Comparison of ENCODE assay signal across 1 cellular context in genomic region chr9:110030632-110031031, GRCh38.
A peak's percentile ranks its signal among the peaks of the same experiment; 100 is the strongest.
TF ChIP-seq lines count a peak whose summit lies in the region.

No MANE protein-coding gene starts in this region.

TF ChIP-seq in SK-N-SH, 30 proteins besides CTCF, POLR2A, EP300 and RAD21:
- TF ChIP-seq TCF12 (IDR thresholded peaks at IDR 0.05) (peak; percentile 53; the same call in 1 of the 2 replicates), TEAD4 (IDR thresholded peaks at IDR 0.05; ENCODE audit: borderline replicate concordance, insufficient read depth) (no peak), SIN3A (IDR thresholded peaks at IDR 0.05; ENCODE audit: borderline replicate concordance, low read depth, low read length) (no peak), YY1 (IDR thresholded peaks at IDR 0.05; ENCODE audit: low read depth) (no peak), PBX3 (IDR thresholded peaks at IDR 0.05) (peak; percentile 61), NFIC (IDR thresholded peaks at IDR 0.05; ENCODE audit: borderline replicate concordance) (no peak), USF1 (IDR thresholded peaks at IDR 0.05; ENCODE audit: borderline replicate concordance, low read depth) (no peak), RXRA (IDR thresholded peaks at IDR 0.05; ENCODE audit: borderline replicate concordance, low read depth) (no peak), JUND (IDR thresholded peaks at IDR 0.05) (no peak; the same call in 1 of the 2 replicates), MAX (IDR thresholded peaks at IDR 0.05; ENCODE audit: low read depth) (no peak), FOSL2 (IDR thresholded peaks at IDR 0.05; ENCODE audit: borderline replicate concordance, low read depth) (no peak; the same call in 1 of the 2 replicates), REST (IDR thresholded peaks at IDR 0.05; ENCODE audit: low read depth, low read length) (no peak), GATA2 (CRISPR knock-in tag; IDR thresholded peaks at IDR 0.05) (no peak), USF2 (IDR thresholded peaks at IDR 0.05; ENCODE audit: borderline replicate concordance, low read depth, low read length) (no peak), RCOR1 (IDR thresholded peaks at IDR 0.05; ENCODE audit: low read length) (no peak), IRF3 (IDR thresholded peaks at IDR 0.05; ENCODE audit: low read depth, low read length) (no peak), SMC3 (IDR thresholded peaks at IDR 0.05; ENCODE audit: low read depth, low read length) (no peak)
